In genomic region chr16:21117567-21117966, GRCh38 we compare ENCODE assay signal across 29 cellular contexts. TPM values are rescaled to one million over a fixed set of nuclear protein-coding genes. Genes with fewer than 3 reads are reported as not detected.
"Had no signal": no experiment of that assay in that cellular context is flagged by ENCODE, and none has a peak within 500 bp of the region (broad histone marks: within the 10 kb centered on the region; RNA-seq: fewer than 3 reads in every experiment).

No MANE protein-coding gene starts in this region.

- H3K36me3 ChIP-seq: uterus, WERI-Rb-1 had no signal

- H3K4me1 ChIP-seq: testis, uterus had no signal

- H3K27me3 Mint-ChIP-seq: activated T-cell treated with anti-CD3 and anti-CD28 coated beads, Interleukin-2, amount 50 U/mL, for 24 hours; dendritic cell treated with granulocyte-macrophage colony-stimulating factor and Interleukin-4, amounts not matched to agents 40 ng/mL and 50 ng/mL, for 4 days had no signal

- H3K9me3 ChIP-seq: testis, uterus had no signal

- H3K79me2 ChIP-seq: hepatocyte had no signal

- H3K4me2 ChIP-seq: hepatocyte had no signal

- H3K27ac Mint-ChIP-seq: activated T-cell treated with anti-CD3 and anti-CD28 coated beads, Interleukin-2, amount 50 U/mL, for 24 hours; activated T-helper 2 cell treated with anti-CD3 and anti-CD28 coated beads, Interferon-gamma antibody, Interleukin-2, Interleukin-4, amounts not matched to agents 10 μg/mL and 5 μg/mL and 100 μg/mL, durations not matched to agents 14 hours and 24 hours and 36 hours; brain; dendritic cell treated with granulocyte-macrophage colony-stimulating factor and Interleukin-4, amounts not matched to agents 40 ng/mL and 50 ng/mL, for 4 days; stimulated activated naive B cell treated with anti-CD40 and anti-IgM and Interleukin-4, amounts not matched to agents 10 μg/mL and 1 μg/mL and 100 μg/mL, for 72 hours had no signal

- DNase-seq: activated CD4-positive, alpha-beta T cell treated with anti-CD3 and anti-CD28 coated beads for 1 hour; activated CD4-positive, alpha-beta T cell treated with anti-CD3 and anti-CD28 coated beads, Interleukin-2, amount 50 U/mL, for 1 hour; activated CD8-positive, alpha-beta memory T cell treated with anti-CD3 and anti-CD28 coated beads for 24 hours; activated CD8-positive, alpha-beta memory T cell treated with anti-CD3 and anti-CD28 coated beads, Interleukin-2, amount 50 U/mL, for 4 hours; activated naive CD4-positive, alpha-beta T cell treated with Interleukin-2 at 50 U/mL for 16 hours; activated T-cell treated with anti-CD3 and anti-CD28 coated beads, Interleukin-2, amount 50 U/mL, for 24 hours; aorta; caudate nucleus; effector CD4-positive, alpha-beta T cell; glutamatergic neuron; immature natural killer cell; left ventricle myocardium superior; nucleus accumbens; small intestine; stimulated activated CD4-positive, alpha-beta T cell treated with anti-CD3 and anti-CD28 coated beads, Interleukin-15, amount 100 ng/mL, for 24 hours; stimulated activated naive B cell treated with anti-CD40 and anti-IgM and Interleukin-4, amounts not matched to agents 10 μg/mL and 1 μg/mL and 100 μg/mL, for 72 hours; testis; trophoblast cell; uterus; WERI-Rb-1 had no signal

- FAIRE-seq: endometrium, frontal cortex, small intestine, TTC549 had no signal

- H3K36me3 Mint-ChIP-seq: brain, immature natural killer cell had no signal

- H3K27me3 ChIP-seq: hepatocyte, testis, uterus had no signal

- H3K27ac ChIP-seq: hepatocyte, testis, uterus, WERI-Rb-1 had no signal

- H2AFZ ChIP-seq: hepatocyte had no signal

- ATAC-seq: left ventricle myocardium superior; sciatic nerve; stimulated activated naive B cell treated with anti-CD40 and anti-IgM and Interleukin-4, amounts not matched to agents 10 μg/mL and 1 μg/mL and 100 μg/mL, for 72 hours had no signal

- H3K9me3 Mint-ChIP-seq: immature natural killer cell had no signal

- H3K4me3 Mint-ChIP-seq: brain; dendritic cell treated with granulocyte-macrophage colony-stimulating factor and Interleukin-4, amounts not matched to agents 40 ng/mL and 50 ng/mL, for 4 days; immature natural killer cell; stimulated activated naive B cell treated with anti-CD40 and anti-IgM and Interleukin-4, amounts not matched to agents 10 μg/mL and 1 μg/mL and 100 μg/mL, for 72 hours had no signal

- H3K4me3 ChIP-seq: hepatocyte, testis, uterus had no signal

RNA-seq across cellular contexts. Expression of gene DNAH3, which starts 33.1 kb away (rescaled TPM):
- total RNA-seq: aorta had no signal
- polyA plus RNA-seq: adipose tissue, aorta had no signal
